Comparison of ENCODE assay signal across 1 cellular context in the genomic region with DNA sequence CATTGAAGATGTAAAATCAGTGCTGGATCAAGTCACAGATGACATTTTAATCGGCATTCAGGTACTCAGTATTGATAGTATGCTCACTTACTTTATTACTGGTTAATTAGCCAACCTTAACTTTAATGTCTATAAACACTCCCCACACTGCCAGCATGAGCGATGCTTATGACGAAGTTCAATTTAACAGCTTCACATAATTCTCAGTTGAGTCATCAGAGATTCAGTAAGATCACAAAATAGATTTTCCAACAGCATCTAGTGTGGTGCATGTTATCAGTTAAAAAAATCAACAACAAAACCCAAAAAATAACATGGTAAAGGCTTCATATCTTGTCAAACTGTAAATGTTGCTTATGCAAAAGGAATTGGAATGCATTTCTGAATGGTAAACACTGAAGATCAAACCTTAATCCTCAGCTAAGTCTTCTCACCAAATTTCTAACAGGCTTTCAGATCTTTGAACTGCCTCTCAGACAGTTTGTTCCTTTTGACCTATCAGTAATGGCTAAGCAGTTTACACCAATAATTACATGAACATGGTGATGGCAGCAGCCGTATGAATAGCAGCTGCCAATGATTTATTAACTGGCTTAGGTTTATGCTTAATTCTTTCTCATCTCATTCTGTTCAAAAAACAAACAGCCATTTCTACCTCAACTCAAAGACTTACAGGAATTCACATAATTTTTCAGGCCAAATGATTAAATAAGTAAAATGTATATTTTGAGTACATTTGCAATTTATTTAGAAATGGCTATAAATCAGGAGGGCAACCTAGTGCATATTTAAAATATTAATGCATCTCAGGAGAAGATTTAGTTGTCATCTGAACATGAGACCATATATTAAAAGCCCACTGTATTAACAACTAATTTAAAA.
A peak's percentile ranks its signal among the peaks of the same experiment; 100 is the strongest.
TF ChIP-seq lines count a peak whose summit lies in the region.

No MANE protein-coding gene starts in this region.

TF ChIP-seq in K562, 482 proteins besides CTCF, POLR2A, EP300 and RAD21 (continued from another document and continues in another):
- TF ChIP-seq, protein P1, sequence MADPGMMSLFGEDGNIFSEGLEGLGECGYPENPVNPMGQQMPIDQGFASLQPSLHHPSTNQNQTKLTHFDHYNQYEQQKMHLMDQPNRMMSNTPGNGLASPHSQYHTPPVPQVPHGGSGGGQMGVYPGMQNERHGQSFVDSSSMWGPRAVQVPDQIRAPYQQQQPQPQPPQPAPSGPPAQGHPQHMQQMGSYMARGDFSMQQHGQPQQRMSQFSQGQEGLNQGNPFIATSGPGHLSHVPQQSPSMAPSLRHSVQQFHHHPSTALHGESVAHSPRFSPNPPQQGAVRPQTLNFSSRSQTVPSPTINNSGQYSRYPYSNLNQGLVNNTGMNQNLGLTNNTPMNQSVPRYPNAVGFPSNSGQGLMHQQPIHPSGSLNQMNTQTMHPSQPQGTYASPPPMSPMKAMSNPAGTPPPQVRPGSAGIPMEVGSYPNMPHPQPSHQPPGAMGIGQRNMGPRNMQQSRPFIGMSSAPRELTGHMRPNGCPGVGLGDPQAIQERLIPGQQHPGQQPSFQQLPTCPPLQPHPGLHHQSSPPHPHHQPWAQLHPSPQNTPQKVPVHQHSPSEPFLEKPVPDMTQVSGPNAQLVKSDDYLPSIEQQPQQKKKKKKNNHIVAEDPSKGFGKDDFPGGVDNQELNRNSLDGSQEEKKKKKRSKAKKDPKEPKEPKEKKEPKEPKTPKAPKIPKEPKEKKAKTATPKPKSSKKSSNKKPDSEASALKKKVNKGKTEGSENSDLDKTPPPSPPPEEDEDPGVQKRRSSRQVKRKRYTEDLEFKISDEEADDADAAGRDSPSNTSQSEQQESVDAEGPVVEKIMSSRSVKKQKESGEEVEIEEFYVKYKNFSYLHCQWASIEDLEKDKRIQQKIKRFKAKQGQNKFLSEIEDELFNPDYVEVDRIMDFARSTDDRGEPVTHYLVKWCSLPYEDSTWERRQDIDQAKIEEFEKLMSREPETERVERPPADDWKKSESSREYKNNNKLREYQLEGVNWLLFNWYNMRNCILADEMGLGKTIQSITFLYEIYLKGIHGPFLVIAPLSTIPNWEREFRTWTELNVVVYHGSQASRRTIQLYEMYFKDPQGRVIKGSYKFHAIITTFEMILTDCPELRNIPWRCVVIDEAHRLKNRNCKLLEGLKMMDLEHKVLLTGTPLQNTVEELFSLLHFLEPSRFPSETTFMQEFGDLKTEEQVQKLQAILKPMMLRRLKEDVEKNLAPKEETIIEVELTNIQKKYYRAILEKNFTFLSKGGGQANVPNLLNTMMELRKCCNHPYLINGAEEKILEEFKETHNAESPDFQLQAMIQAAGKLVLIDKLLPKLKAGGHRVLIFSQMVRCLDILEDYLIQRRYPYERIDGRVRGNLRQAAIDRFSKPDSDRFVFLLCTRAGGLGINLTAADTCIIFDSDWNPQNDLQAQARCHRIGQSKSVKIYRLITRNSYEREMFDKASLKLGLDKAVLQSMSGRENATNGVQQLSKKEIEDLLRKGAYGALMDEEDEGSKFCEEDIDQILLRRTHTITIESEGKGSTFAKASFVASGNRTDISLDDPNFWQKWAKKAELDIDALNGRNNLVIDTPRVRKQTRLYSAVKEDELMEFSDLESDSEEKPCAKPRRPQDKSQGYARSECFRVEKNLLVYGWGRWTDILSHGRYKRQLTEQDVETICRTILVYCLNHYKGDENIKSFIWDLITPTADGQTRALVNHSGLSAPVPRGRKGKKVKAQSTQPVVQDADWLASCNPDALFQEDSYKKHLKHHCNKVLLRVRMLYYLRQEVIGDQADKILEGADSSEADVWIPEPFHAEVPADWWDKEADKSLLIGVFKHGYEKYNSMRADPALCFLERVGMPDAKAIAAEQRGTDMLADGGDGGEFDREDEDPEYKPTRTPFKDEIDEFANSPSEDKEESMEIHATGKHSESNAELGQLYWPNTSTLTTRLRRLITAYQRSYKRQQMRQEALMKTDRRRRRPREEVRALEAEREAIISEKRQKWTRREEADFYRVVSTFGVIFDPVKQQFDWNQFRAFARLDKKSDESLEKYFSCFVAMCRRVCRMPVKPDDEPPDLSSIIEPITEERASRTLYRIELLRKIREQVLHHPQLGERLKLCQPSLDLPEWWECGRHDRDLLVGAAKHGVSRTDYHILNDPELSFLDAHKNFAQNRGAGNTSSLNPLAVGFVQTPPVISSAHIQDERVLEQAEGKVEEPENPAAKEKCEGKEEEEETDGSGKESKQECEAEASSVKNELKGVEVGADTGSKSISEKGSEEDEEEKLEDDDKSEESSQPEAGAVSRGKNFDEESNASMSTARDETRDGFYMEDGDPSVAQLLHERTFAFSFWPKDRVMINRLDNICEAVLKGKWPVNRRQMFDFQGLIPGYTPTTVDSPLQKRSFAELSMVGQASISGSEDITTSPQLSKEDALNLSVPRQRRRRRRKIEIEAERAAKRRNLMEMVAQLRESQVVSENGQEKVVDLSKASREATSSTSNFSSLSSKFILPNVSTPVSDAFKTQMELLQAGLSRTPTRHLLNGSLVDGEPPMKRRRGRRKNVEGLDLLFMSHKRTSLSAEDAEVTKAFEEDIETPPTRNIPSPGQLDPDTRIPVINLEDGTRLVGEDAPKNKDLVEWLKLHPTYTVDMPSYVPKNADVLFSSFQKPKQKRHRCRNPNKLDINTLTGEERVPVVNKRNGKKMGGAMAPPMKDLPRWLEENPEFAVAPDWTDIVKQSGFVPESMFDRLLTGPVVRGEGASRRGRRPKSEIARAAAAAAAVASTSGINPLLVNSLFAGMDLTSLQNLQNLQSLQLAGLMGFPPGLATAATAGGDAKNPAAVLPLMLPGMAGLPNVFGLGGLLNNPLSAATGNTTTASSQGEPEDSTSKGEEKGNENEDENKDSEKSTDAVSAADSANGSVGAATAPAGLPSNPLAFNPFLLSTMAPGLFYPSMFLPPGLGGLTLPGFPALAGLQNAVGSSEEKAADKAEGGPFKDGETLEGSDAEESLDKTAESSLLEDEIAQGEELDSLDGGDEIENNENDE (IDR thresholded peaks at IDR 0.05; ENCODE audit: low read depth, low read length), result no peak
- no peak for TF ChIP-seq NFE2 (IDR thresholded peaks at IDR 0.05; ENCODE audit: low read depth)
- no peak for TF ChIP-seq ZNF384 (IDR thresholded peaks at IDR 0.05; ENCODE audit: low read depth, low read length)
- TF ChIP-seq ZNF165 (CRISPR knock-in tag; IDR thresholded peaks at IDR 0.05; ENCODE audit: borderline replicate concordance), result no peak
- no peak for TF ChIP-seq RBFOX2 (IDR thresholded peaks at IDR 0.05; ENCODE audit: low read depth, low read length)
- TF ChIP-seq SETDB1 (IDR thresholded peaks at IDR 0.05; ENCODE audit: low read length), result no peak
- no peak for TF ChIP-seq STAT6 (CRISPR knock-in tag; IDR thresholded peaks at IDR 0.05)
- peak; percentile 18; the same call in 1 of the 2 replicates for TF ChIP-seq MTA1 (IDR thresholded peaks at IDR 0.05; ENCODE audit: borderline replicate concordance)
- no peak for TF ChIP-seq ZNF696 (CRISPR knock-in tag; conservative IDR thresholded peaks at IDR 0.05)
- TF ChIP-seq, protein P2, sequence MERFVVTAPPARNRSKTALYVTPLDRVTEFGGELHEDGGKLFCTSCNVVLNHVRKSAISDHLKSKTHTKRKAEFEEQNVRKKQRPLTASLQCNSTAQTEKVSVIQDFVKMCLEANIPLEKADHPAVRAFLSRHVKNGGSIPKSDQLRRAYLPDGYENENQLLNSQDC (CRISPR knock-in tag; IDR thresholded peaks at IDR 0.05), result no peak
- TF ChIP-seq MCM2 (IDR thresholded peaks at IDR 0.05; ENCODE audit: low read depth), result no peak
- TF ChIP-seq, protein P3, sequence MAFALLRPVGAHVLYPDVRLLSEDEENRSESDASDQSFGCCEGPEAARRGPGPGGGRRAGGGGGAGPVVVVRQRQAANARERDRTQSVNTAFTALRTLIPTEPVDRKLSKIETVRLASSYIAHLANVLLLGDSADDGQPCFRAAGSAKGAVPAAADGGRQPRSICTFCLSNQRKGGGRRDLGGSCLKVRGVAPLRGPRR (CRISPR knock-in tag; IDR thresholded peaks at IDR 0.05), result no peak
- TF ChIP-seq FOSL1 (tag; conservative IDR thresholded peaks at IDR 0.05), result peak; percentile 95
- TF ChIP-seq ARID1B (IDR thresholded peaks at IDR 0.05), result peak; percentile 50
- TF ChIP-seq, protein P4, sequence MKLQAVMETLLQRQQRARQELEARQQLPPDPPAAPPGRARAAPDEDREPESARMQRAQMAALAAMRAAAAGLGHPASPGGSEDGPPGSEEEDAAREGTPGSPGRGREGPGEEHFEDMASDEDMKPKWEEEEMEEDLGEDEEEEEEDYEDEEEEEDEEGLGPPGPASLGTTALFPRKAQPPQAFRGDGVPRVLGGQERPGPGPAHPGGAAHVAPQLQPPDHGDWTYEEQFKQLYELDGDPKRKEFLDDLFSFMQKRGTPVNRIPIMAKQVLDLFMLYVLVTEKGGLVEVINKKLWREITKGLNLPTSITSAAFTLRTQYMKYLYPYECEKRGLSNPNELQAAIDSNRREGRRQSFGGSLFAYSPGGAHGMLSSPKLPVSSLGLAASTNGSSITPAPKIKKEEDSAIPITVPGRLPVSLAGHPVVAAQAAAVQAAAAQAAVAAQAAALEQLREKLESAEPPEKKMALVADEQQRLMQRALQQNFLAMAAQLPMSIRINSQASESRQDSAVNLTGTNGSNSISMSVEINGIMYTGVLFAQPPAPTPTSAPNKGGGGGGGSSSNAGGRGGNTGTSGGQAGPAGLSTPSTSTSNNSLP (IDR thresholded peaks at IDR 0.05; ENCODE audit: borderline replicate concordance, low read depth, low read length), result no peak
- TF ChIP-seq, protein P5, sequence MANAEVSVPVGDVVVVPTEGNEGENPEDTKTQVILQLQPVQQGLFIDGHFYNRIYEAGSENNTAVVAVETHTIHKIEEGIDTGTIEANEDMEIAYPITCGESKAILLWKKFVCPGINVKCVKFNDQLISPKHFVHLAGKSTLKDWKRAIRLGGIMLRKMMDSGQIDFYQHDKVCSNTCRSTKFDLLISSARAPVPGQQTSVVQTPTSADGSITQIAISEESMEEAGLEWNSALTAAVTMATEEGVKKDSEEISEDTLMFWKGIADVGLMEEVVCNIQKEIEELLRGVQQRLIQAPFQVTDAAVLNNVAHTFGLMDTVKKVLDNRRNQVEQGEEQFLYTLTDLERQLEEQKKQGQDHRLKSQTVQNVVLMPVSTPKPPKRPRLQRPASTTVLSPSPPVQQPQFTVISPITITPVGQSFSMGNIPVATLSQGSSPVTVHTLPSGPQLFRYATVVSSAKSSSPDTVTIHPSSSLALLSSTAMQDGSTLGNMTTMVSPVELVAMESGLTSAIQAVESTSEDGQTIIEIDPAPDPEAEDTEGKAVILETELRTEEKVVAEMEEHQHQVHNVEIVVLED (CRISPR knock-in tag; IDR thresholded peaks at IDR 0.05), result no peak
- TF ChIP-seq BRD9 (IDR thresholded peaks at IDR 0.05; ENCODE audit: low read depth, partially characterized antibody), result no peak
- TF ChIP-seq PCBP2 (IDR thresholded peaks at IDR 0.05; ENCODE audit: low read depth, low read length, poor library complexity, severe bottlenecking), result no peak
- peak in 1 of 2 experiments; percentile 48 for TF ChIP-seq AFF1 (IDR thresholded peaks at IDR 0.05; ENCODE audit: low read depth in 1 of 2, partially characterized antibody in 2 of 2)
- TF ChIP-seq DMBX1 (CRISPR knock-in tag; IDR thresholded peaks at IDR 0.05; ENCODE audit: borderline replicate concordance), result 0 out of 2 replicates have a peak, but pooled peaks have one; percentile 71
- peak; percentile 22; the same call in 1 of the 2 replicates for TF ChIP-seq PKNOX1 (IDR thresholded peaks at IDR 0.05)
- TF ChIP-seq SRSF3 (IDR thresholded peaks at IDR 0.05; ENCODE audit: insufficient read depth, low read length), result no peak
